ENCODE assay signal across 1 cellular context in the genomic region with DNA sequence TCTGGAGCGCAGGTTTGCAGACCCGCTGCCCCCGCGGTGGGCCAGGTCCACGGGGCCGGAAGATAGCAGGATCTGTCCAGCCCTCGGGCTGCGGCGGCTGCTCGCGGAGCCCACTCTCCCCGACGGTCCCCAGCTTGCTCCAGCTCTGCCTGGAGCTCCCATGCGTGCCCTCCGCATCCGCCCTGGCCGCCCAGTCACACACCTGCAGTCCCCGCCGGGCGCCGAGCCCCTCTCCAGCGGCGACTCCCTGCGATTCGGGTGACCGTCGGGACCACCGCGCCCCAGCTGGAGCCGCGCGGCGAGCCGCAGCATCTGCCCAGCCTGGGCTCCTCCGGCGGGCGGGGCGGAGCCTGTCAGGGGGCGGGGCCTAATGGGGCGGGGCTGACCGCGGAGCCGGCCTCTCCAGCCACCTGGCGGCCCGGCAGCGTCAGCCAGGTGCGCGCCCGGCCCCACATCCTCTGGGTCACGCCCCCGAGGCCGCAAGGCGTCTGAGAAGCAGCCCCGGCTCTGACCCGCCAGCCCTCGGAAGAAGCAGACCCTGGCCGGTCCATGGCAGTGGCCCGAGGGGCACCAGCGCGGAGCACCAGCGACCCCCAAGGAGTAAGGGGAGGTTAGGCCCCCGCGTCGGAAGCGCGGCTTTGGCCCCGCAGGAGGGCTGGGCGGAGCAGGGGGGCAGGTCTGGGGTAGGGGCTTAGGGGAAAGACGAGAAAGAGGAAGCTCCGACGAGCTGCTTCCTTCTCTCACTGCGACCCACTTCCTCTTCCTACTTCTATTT.
TF ChIP-seq lines count a peak whose summit lies in the region.

A gene with protein sequence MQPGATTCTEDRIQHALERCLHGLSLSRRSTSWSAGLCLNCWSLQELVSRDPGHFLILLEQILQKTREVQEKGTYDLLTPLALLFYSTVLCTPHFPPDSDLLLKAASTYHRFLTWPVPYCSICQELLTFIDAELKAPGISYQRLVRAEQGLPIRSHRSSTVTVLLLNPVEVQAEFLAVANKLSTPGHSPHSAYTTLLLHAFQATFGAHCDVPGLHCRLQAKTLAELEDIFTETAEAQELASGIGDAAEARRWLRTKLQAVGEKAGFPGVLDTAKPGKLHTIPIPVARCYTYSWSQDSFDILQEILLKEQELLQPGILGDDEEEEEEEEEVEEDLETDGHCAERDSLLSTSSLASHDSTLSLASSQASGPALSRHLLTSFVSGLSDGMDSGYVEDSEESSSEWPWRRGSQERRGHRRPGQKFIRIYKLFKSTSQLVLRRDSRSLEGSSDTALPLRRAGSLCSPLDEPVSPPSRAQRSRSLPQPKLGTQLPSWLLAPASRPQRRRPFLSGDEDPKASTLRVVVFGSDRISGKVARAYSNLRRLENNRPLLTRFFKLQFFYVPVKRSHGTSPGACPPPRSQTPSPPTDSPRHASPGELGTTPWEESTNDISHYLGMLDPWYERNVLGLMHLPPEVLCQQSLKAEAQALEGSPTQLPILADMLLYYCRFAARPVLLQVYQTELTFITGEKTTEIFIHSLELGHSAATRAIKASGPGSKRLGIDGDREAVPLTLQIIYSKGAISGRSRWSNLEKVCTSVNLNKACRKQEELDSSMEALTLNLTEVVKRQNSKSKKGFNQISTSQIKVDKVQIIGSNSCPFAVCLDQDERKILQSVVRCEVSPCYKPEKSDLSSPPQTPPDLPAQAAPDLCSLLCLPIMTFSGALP (minus strand): TSS at position 314 of the 775 bp plus-strand sequence. CDS start 54,213 bp downstream, outside the sequence.

TF ChIP-seq in WTC11, 78 proteins besides CTCF, POLR2A, EP300 and RAD21 (continued from another document):
- TF ChIP-seq, protein P1, sequence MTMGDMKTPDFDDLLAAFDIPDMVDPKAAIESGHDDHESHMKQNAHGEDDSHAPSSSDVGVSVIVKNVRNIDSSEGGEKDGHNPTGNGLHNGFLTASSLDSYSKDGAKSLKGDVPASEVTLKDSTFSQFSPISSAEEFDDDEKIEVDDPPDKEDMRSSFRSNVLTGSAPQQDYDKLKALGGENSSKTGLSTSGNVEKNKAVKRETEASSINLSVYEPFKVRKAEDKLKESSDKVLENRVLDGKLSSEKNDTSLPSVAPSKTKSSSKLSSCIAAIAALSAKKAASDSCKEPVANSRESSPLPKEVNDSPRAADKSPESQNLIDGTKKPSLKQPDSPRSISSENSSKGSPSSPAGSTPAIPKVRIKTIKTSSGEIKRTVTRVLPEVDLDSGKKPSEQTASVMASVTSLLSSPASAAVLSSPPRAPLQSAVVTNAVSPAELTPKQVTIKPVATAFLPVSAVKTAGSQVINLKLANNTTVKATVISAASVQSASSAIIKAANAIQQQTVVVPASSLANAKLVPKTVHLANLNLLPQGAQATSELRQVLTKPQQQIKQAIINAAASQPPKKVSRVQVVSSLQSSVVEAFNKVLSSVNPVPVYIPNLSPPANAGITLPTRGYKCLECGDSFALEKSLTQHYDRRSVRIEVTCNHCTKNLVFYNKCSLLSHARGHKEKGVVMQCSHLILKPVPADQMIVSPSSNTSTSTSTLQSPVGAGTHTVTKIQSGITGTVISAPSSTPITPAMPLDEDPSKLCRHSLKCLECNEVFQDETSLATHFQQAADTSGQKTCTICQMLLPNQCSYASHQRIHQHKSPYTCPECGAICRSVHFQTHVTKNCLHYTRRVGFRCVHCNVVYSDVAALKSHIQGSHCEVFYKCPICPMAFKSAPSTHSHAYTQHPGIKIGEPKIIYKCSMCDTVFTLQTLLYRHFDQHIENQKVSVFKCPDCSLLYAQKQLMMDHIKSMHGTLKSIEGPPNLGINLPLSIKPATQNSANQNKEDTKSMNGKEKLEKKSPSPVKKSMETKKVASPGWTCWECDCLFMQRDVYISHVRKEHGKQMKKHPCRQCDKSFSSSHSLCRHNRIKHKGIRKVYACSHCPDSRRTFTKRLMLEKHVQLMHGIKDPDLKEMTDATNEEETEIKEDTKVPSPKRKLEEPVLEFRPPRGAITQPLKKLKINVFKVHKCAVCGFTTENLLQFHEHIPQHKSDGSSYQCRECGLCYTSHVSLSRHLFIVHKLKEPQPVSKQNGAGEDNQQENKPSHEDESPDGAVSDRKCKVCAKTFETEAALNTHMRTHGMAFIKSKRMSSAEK (CRISPR knock-in tag; IDR thresholded peaks at IDR 0.05; ENCODE audit: borderline replicate concordance) = no peak
- TF ChIP-seq, protein P2, sequence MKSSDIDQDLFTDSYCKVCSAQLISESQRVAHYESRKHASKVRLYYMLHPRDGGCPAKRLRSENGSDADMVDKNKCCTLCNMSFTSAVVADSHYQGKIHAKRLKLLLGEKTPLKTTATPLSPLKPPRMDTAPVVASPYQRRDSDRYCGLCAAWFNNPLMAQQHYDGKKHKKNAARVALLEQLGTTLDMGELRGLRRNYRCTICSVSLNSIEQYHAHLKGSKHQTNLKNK (CRISPR knock-in tag; IDR thresholded peaks at IDR 0.05) = no peak
- TF ChIP-seq, protein P3, sequence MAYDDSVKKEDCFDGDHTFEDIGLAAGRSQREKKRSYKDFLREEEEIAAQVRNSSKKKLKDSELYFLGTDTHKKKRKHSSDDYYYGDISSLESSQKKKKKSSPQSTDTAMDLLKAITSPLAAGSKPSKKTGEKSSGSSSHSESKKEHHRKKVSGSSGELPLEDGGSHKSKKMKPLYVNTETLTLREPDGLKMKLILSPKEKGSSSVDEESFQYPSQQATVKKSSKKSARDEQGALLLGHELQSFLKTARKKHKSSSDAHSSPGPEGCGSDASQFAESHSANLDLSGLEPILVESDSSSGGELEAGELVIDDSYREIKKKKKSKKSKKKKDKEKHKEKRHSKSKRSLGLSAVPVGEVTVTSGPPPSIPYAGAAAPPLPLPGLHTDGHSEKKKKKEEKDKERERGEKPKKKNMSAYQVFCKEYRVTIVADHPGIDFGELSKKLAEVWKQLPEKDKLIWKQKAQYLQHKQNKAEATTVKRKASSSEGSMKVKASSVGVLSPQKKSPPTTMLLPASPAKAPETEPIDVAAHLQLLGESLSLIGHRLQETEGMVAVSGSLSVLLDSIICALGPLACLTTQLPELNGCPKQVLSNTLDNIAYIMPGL (CRISPR knock-in tag; IDR thresholded peaks at IDR 0.05) = peak; percentile 76; the same call in 1 of the 2 replicates
- no peak for TF ChIP-seq TEAD4 (CRISPR knock-in tag; IDR thresholded peaks at IDR 0.05)
- TF ChIP-seq IRF2 (CRISPR knock-in tag; IDR thresholded peaks at IDR 0.05; ENCODE audit: borderline replicate concordance, low read depth) = no peak
- no peak for TF ChIP-seq ZNF396 (CRISPR knock-in tag; IDR thresholded peaks at IDR 0.05; ENCODE audit: borderline replicate concordance)
- no peak for TF ChIP-seq JUN (CRISPR knock-in tag; IDR thresholded peaks at IDR 0.05)
- TF ChIP-seq, protein P4, sequence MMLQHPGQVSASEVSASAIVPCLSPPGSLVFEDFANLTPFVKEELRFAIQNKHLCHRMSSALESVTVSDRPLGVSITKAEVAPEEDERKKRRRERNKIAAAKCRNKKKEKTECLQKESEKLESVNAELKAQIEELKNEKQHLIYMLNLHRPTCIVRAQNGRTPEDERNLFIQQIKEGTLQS (CRISPR knock-in tag; conservative IDR thresholded peaks at IDR 0.05) = no peak
- TF ChIP-seq CREB1 (CRISPR knock-in tag; IDR thresholded peaks at IDR 0.05) = no peak
- no peak for TF ChIP-seq RORB (CRISPR knock-in tag; IDR thresholded peaks at IDR 0.05)
- TF ChIP-seq, protein P5, sequence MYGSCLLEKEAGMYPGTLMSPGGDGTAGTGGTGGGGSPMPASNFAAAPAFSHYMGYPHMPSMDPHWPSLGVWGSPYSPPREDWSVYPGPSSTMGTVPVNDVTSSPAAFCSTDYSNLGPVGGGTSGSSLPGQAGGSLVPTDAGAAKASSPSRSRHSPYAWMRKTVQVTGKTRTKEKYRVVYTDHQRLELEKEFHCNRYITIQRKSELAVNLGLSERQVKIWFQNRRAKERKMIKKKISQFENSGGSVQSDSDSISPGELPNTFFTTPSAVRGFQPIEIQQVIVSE (CRISPR knock-in tag; IDR thresholded peaks at IDR 0.05; ENCODE audit: borderline replicate concordance) = no peak
- no peak for TF ChIP-seq NR1H2 (CRISPR knock-in tag; IDR thresholded peaks at IDR 0.05)
- 0 out of 2 replicates have a peak, but pooled peaks have one; percentile 50 for TF ChIP-seq TCF7 (CRISPR knock-in tag; IDR thresholded peaks at IDR 0.05; ENCODE audit: low read depth)
- TF ChIP-seq, protein P6, sequence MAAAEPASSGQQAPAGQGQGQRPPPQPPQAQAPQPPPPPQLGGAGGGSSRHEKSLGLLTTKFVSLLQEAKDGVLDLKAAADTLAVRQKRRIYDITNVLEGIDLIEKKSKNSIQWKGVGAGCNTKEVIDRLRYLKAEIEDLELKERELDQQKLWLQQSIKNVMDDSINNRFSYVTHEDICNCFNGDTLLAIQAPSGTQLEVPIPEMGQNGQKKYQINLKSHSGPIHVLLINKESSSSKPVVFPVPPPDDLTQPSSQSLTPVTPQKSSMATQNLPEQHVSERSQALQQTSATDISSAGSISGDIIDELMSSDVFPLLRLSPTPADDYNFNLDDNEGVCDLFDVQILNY (CRISPR knock-in tag; IDR thresholded peaks at IDR 0.05) = no peak
- no peak; the same call in 1 of the 2 replicates for TF ChIP-seq FOXP1 (CRISPR knock-in tag; IDR thresholded peaks at IDR 0.05; ENCODE audit: borderline replicate concordance)
- no peak for TF ChIP-seq ZNF121 (CRISPR knock-in tag; IDR thresholded peaks at IDR 0.05)
- TF ChIP-seq TP53 (CRISPR knock-in tag; IDR thresholded peaks at IDR 0.05) = peak; percentile 56; the same call in 1 of the 2 replicates
- peak; percentile 62; the same call in 1 of the 2 replicates for TF ChIP-seq ZBTB21 (CRISPR knock-in tag; IDR thresholded peaks at IDR 0.05; ENCODE audit: borderline replicate concordance)
TF ChIP-seq in WTC11: peak in this region for 12.
